ENCODE assay signal across 14 cellular contexts in genomic region chr1:167618789-167619188, GRCh38. TPM values are rescaled to one million over a fixed set of nuclear protein-coding genes. Genes with fewer than 3 reads are reported as not detected.
A peak's percentile ranks its signal among the peaks of the same experiment; 100 is the strongest.
DNase-seq lines count a peak whose midpoint lies in the region; ATAC-seq and TF ChIP-seq lines count a peak whose summit lies in the region.
"Had no signal": no experiment of that assay in that cellular context is flagged by ENCODE, and none has a peak within 500 bp of the region (broad histone marks: within the 10 kb centered on the region; RNA-seq: fewer than 3 reads in every experiment).

No MANE protein-coding gene starts in this region.

- 89% methylated on average over 2 of the region's 3 CpGs for whole genome bisulfite sequencing in mammary epithelial cell (ENCODE audit: low coverage, missing lambda C conversion rate)
- 86% methylated on average over 3 of the region's 3 CpGs for WGBS in thymus

- DNase-seq in MCF 10A (ENCODE audit: unreplicated experiment), result no peak
- DNase-seq in mammary epithelial cell, result no peak
- DNase-seq in central memory CD8-positive, alpha-beta T cell (ENCODE audit: low spot score in 2 of 2), result no peak
- DNase-seq: cortex of kidney; NCI-H2029 treated with DMSO at 0.1 percent for 48 hours; stimulated activated CD4-positive, alpha-beta T cell treated with anti-CD3 and anti-CD28 coated beads, Interleukin-12 subunit alpha, Interleukin-12 subunit beta, amount 100 ng/mL, for 4 hours had no signal

- H3K36me3 ChIP-seq in mammary epithelial cell (ENCODE audit: insufficient read depth, low read length), result no peaks in the 10 kb centered on the region
- H3K36me3 ChIP-seq in OCI-LY1 (ENCODE audit: insufficient read depth, low read length), result peaks cover 18% of the 10 kb centered on the region
- H3K36me3 ChIP-seq in thymus (ENCODE audit: control insufficient read depth, insufficient read depth), result no peaks in the 10 kb centered on the region
- H3K36me3 ChIP-seq: heart left ventricle had no signal

- peaks cover 20% of the 10 kb centered on the region for H3K4me1 ChIP-seq in mammary epithelial cell (ENCODE audit: insufficient read depth, low read length)
- peaks cover 76% of the 10 kb centered on the region for H3K4me1 ChIP-seq in OCI-LY1 (ENCODE audit: insufficient read depth, low read length, severe bottlenecking)
- H3K4me1 ChIP-seq in thymus (ENCODE audit: control insufficient read depth, insufficient read depth, low read length), result peaks cover 35% of the 10 kb centered on the region

- peaks cover 7% of the 10 kb centered on the region; the same call in 1 of the 2 replicates for H3F3A ChIP-seq in OCI-LY1 (ENCODE audit: insufficient read depth, low read length)

- H3K4me1 Mint-ChIP-seq in MCF 10A (ENCODE audit: insufficient read depth, unreplicated experiment), result peaks cover 32% of the 10 kb centered on the region
- peaks cover 48% of the 10 kb centered on the region for H3K4me1 Mint-ChIP-seq in central memory CD8-positive, alpha-beta T cell

- peaks cover 6% of the 10 kb centered on the region for H3K9me3 Mint-ChIP-seq in MCF 10A (ENCODE audit: unreplicated experiment)
- no peaks in the 10 kb centered on the region for H3K9me3 Mint-ChIP-seq in central memory CD8-positive, alpha-beta T cell

- H3K27me3 Mint-ChIP-seq in MCF 10A (ENCODE audit: insufficient read depth, unreplicated experiment), result no peaks in the 10 kb centered on the region
- H3K27me3 Mint-ChIP-seq in central memory CD8-positive, alpha-beta T cell, result no peaks in the 10 kb centered on the region

- peaks cover 7% of the 10 kb centered on the region for H3K36me3 Mint-ChIP-seq in MCF 10A (ENCODE audit: insufficient read depth, unreplicated experiment)
- peaks cover 1% of the 10 kb centered on the region for H3K36me3 Mint-ChIP-seq in central memory CD8-positive, alpha-beta T cell (ENCODE audit: insufficient read depth)

- TF ChIP-seq CTCF in MCF 10A (IDR thresholded peaks at IDR 0.05; ENCODE audit: unreplicated experiment) (no peak), mammary epithelial cell (conservative IDR thresholded peaks at IDR 0.05 in 1 of 2, IDR thresholded peaks at IDR 0.05 in 1 of 2; ENCODE audit: extremely low read depth in 1 of 2, insufficient read depth in 1 of 2, low read depth in 1 of 2, low read length in 2 of 2) (no peak), OCI-LY1 (IDR thresholded peaks at IDR 0.05; ENCODE audit: low read length) (no peak)

- H4K20me1 ChIP-seq in mammary epithelial cell (ENCODE audit: insufficient read depth, low read length) (no peaks in the 10 kb centered on the region), OCI-LY1 (ENCODE audit: insufficient read depth, low read length) (no peaks in the 10 kb centered on the region)

- H3K4me2 ChIP-seq in mammary epithelial cell (ENCODE audit: insufficient read depth, low read depth, low read length) (no peak overlapping the region), OCI-LY1 (ENCODE audit: low read length) (peak overlapping the region; percentile 85)

- ATAC-seq in central memory CD8-positive, alpha-beta T cell (replicated peaks; ENCODE audit: extremely low read depth, poor library complexity, severe bottlenecking), result no peak
- no peak for ATAC-seq in GM21381 (IDR thresholded peaks at IDR 0.05; ENCODE audit: unreplicated experiment)
- no peak for ATAC-seq in HG02870 (IDR thresholded peaks at IDR 0.05; ENCODE audit: unreplicated experiment)
- no peak for ATAC-seq in HG03565 (IDR thresholded peaks at IDR 0.05; ENCODE audit: unreplicated experiment)
- ATAC-seq: esophagus mucosa, heart left ventricle had no signal

- H3K9me3 ChIP-seq in mammary epithelial cell (replicated peaks; ENCODE audit: insufficient read depth, low read length), result peaks cover 3% of the 10 kb centered on the region
- H3K9me3 ChIP-seq in OCI-LY1 (ENCODE audit: low read length), result peaks cover 12% of the 10 kb centered on the region; the same call in 1 of the 2 replicates
- no peaks in the 10 kb centered on the region for H3K9me3 ChIP-seq in thymus (ENCODE audit: control insufficient read depth)

- H3K79me2 ChIP-seq in mammary epithelial cell (ENCODE audit: insufficient read depth, low read length) (no peaks in the 10 kb centered on the region), OCI-LY1 (ENCODE audit: insufficient read depth, low read length) (no peaks in the 10 kb centered on the region)

- CTCF ChIA-PET in MCF 10A (lab: Yijun Ruan, JAX) (interaction anchor here (0.7 to 6.6 kb wide), 3 partner anchors 18 to 69 kb away, joined by 5 to 51 read pairs (median 10); no protein-coding TSS in a partner anchor), mammary epithelial cell (lab: Charles Lee; ENCODE audit: low non-redundant PET) (no interaction called here)

- H3K4me3 ChIP-seq in mammary epithelial cell (replicated peaks in 1 of 3; ENCODE audit: insufficient read depth in 1 of 3, low read depth in 2 of 3, low read length in 3 of 3) (no peak overlapping the region), OCI-LY1 (ENCODE audit: low read depth, low read length, poor library complexity, severe bottlenecking) (peak overlapping the region; percentile 67), thymus (ENCODE audit: low read length) (no peak overlapping the region)
- H3K4me3 ChIP-seq: heart left ventricle had no signal

- H3K9me2 ChIP-seq in OCI-LY1 (ENCODE audit: low read depth, low read length), result no peaks in the 10 kb centered on the region

- H3K27ac ChIP-seq in mammary epithelial cell (ENCODE audit: insufficient read depth, low read depth, low read length), result no peak overlapping the region
- peak overlapping the region; percentile 98 for H3K27ac ChIP-seq in OCI-LY1 (ENCODE audit: low read depth, low read length, poor library complexity, severe bottlenecking)
- H3K27ac ChIP-seq in thymus (ENCODE audit: low read depth), result peak overlapping the region; percentile 84

- H3K9ac ChIP-seq in mammary epithelial cell (ENCODE audit: insufficient read depth, low read length) (no peak overlapping the region), OCI-LY1 (ENCODE audit: low read length) (peak overlapping the region; percentile 78)

- peak overlapping the region; percentile 4 for H3K27ac Mint-ChIP-seq in MCF 10A (ENCODE audit: low read depth, unreplicated experiment)
- H3K27ac Mint-ChIP-seq in central memory CD8-positive, alpha-beta T cell (ENCODE audit: low read depth), result peak overlapping the region; percentile 77

- in situ Hi-C loops in mammary epithelial cell (cut with MboI; ENCODE audit: low sequenced_read_pairs in 2 of 2), result loop anchor here in 1 of 2 donors (5.0 kb wide), 1 partner anchor 44 kb away; no protein-coding TSS in a partner anchor

- BruUV-seq in MCF 10A (replicated peaks; lab: Mats Ljungman, UMichigan) (no TSS peak), mammary epithelial cell (replicated peaks; lab: Mats Ljungman, UMichigan) (no TSS peak)

- intact Hi-C loops in MCF 10A (cut with micrococcal nuclease) (no loop called here), mammary epithelial cell (cut with micrococcal nuclease) (loop anchor here (5.0 kb wide), 1 partner anchor 69 kb away; no protein-coding TSS in a partner anchor)

- H3K4me3 Mint-ChIP-seq in MCF 10A (ENCODE audit: unreplicated experiment), result no peak overlapping the region
- H3K4me3 Mint-ChIP-seq in central memory CD8-positive, alpha-beta T cell, result peak overlapping the region; percentile 56

- dilution Hi-C loops in mammary epithelial cell (cut with HindIII; ENCODE audit: low sequenced_read_pairs), result no loop called here

- no peaks in the 10 kb centered on the region for H3K27me3 ChIP-seq in mammary epithelial cell (ENCODE audit: insufficient read depth, low read length)
- H3K27me3 ChIP-seq in OCI-LY1 (ENCODE audit: insufficient read depth, low read length), result no peaks in the 10 kb centered on the region
- H3K27me3 ChIP-seq in thymus (ENCODE audit: control insufficient read depth, insufficient read depth), result no peaks in the 10 kb centered on the region
- H3K27me3 ChIP-seq: heart left ventricle had no signal

- no peak overlapping the region for H2AFZ ChIP-seq in mammary epithelial cell (ENCODE audit: low read depth, low read length)
- H2AFZ ChIP-seq in OCI-LY1 (ENCODE audit: low read length), result 0 out of 2 replicates have a peak overlapping the region, but pooled peaks have one; percentile 6

- POLR2A ChIA-PET in MCF 10A (lab: Yijun Ruan, JAX), result interaction anchor here (0.7 kb wide), 1 partner anchor 76 kb away, joined by 3 read pairs; no protein-coding TSS in a partner anchor

RNA-seq across cellular contexts. Expression of gene RCSD1, which starts 11.2 kb away (rescaled TPM):
- 0.16 and 0.27 TPM in 2 replicates for total RNA-seq in MCF 10A (2022)
- total RNA-seq in mammary epithelial cell, result 1 to 10 TPM in 1 of 2 donors, under 1 TPM in 1; 0.82 to 4.0 TPM
- 3.1 TPM for polyA plus RNA-seq in mammary epithelial cell
- polyA minus RNA-seq in mammary epithelial cell, result not detected
- polyA plus RNA-seq in thymus, result 69.4 TPM
- total RNA-seq: G401 had no signal
